Comparison of ENCODE assay signal across 10 cellular contexts in the genomic region with DNA sequence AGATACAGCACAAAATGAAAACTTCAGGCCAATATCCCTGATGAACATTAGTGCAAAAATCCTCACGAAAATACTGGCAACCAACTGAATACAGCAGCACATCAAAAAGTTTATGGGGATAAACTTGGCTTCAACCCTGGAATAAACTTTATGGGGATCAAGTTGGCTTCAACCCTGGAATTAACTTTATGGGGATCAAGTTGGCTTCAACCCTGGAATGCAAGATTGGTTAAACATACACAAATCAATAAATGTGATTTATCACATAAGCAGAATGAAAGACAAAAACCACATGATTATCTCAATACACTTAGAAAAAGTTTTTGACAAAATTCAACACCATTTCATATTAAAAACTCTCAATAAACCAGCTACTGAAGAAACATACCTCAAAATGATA.
"Had no signal": no experiment of that assay in that cellular context is flagged by ENCODE, and none has a peak within 500 bp of the region (broad histone marks: within the 10 kb centered on the region; RNA-seq: fewer than 3 reads in every experiment).

No MANE protein-coding gene starts in this region.

- H2AFZ ChIP-seq: GM23248 had no signal

- H3K9ac ChIP-seq: GM23248 had no signal

- ATAC-seq: HCT116, K562 had no signal

- H3K9me3 ChIP-seq: HAP-1 had no signal

- H3K4me1 ChIP-seq: HAP-1 had no signal

- FAIRE-seq: HTR-8/SVneo, K562 had no signal

- H3K36me3 ChIP-seq: HAP-1 had no signal

- H3K4me3 ChIP-seq: GM23248, HAP-1, K562 had no signal

- H3K27ac ChIP-seq: GM23248, HL-60 had no signal

- DNase-seq: GM23248, GOT3, H7, IMR-90, KG1 had no signal
